ENCODE assay signal across 8 cellular contexts in the genomic region with DNA sequence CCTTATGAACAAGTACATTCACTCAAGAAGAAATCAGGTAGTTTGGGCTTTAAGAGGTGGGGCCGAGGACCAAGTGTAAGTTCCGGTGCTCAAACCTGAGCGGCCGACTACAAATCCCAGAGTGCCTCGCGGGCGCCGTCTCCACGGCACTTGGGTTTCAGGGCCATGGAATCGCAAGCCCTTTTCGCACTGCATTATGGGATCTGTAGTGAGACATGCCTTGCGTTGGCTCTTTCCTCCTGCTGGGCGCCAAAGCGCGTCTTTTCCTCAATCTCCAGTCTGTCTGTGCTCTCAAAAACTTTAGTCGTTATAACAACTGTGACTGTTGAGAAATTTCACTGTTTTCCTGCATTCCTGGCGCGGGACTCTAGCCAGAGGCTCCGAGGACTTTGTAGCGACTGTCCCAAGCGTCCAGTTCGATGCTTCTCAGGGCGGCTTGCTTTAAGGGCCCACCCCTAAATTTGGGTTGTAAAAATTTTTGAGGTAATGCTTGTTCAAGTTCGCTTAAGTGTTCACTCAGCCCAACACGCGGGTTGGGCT. TPM values are rescaled to one million over a fixed set of nuclear protein-coding genes. Genes with fewer than 3 reads are reported as not detected.
DNase-seq lines count a peak whose midpoint lies in the region; ATAC-seq and TF ChIP-seq lines count a peak whose summit lies in the region.

No MANE protein-coding gene starts in this region.

- no peaks in the 10 kb centered on the region for H3K9me3 Mint-ChIP-seq in activated CD4-positive, alpha-beta T cell treated with anti-CD3 and anti-CD28 coated beads for 36 hours (ENCODE audit: low read depth)

- DNase-seq in Ammon's horn (ENCODE audit: low spot score) (peak; percentile 99), NCI-H524 (lab: John Stamatoyannopoulos, UW) (peak; percentile 88 to 96), choroid plexus epithelial cell (ENCODE audit: low read depth) (peak; percentile 99), kidney epithelial cell (ENCODE audit: low read depth) (peak; percentile 95)
- DNase-seq in activated CD4-positive, alpha-beta T cell treated with anti-CD3 and anti-CD28 coated beads for 36 hours = peak; percentile 98
- peak; percentile 82 to 86 for DNase-seq in stimulated activated CD4-positive, alpha-beta T cell treated with anti-CD3 and anti-CD28 coated beads, Interleukin-15, amount 100 ng/mL, for 1 hour (ENCODE audit: low read depth in 1 of 2, low spot score in 1 of 2)

- no peaks in the 10 kb centered on the region for H3K27me3 Mint-ChIP-seq in activated CD4-positive, alpha-beta T cell treated with anti-CD3 and anti-CD28 coated beads for 36 hours

- H3K4me3 ChIP-seq in choroid plexus epithelial cell (ENCODE audit: low read depth, low read length) = peak overlapping the region; percentile 91
- peak overlapping the region; percentile 83 for H3K4me3 ChIP-seq in kidney epithelial cell (ENCODE audit: low read depth, low read length)

- CTCF ChIA-PET in activated CD4-positive, alpha-beta T cell treated with anti-CD3 and anti-CD28 coated beads for 36 hours (lab: Charles Lee) = interaction anchor here (1.0 to 1.5 kb wide), 3 partner anchors 17 to 907 kb away, joined by 3 to 5 read pairs (median 4); no protein-coding TSS in a partner anchor

- no peaks in the 10 kb centered on the region for H3K27me3 ChIP-seq in kidney epithelial cell (ENCODE audit: control insufficient read depth, insufficient read depth, low read length)

- H3K4me1 Mint-ChIP-seq in activated CD4-positive, alpha-beta T cell treated with anti-CD3 and anti-CD28 coated beads for 36 hours = peaks cover 55% of the 10 kb centered on the region

- intact Hi-C loops in activated CD4-positive, alpha-beta T cell treated with anti-CD3 and anti-CD28 coated beads for 36 hours (cut with DNase I, micrococcal nuclease) = loop anchor here (1.0 to 5.0 kb wide), 8 partner anchors 69 to 780 kb away; partner anchors contain the start of genes EFHC1 (in 2 of the 2), GCLC (in 2 of the 2), MCM3 (in 2 of the 2) and ELOVL5 (in 1 of the 2)

- peak overlapping the region; percentile 97 for H3K4me3 Mint-ChIP-seq in activated CD4-positive, alpha-beta T cell treated with anti-CD3 and anti-CD28 coated beads for 36 hours

- H3K27ac Mint-ChIP-seq in activated CD4-positive, alpha-beta T cell treated with anti-CD3 and anti-CD28 coated beads for 36 hours = peak overlapping the region; percentile 100

- TF ChIP-seq CTCF in choroid plexus epithelial cell (conservative IDR thresholded peaks at IDR 0.05; ENCODE audit: low read depth, low read length) (no peak), kidney epithelial cell (IDR thresholded peaks at IDR 0.05; ENCODE audit: insufficient read depth, low read length, poor library complexity, severe bottlenecking) (no peak)

- ATAC-seq in GM19324 (IDR thresholded peaks at IDR 0.05; ENCODE audit: low FRiP score, unreplicated experiment) (peak; percentile 80), HG03457 (IDR thresholded peaks at IDR 0.05; ENCODE audit: unreplicated experiment) (peak; percentile 73)
- ATAC-seq in activated CD4-positive, alpha-beta T cell treated with anti-CD3 and anti-CD28 coated beads for 36 hours = peak; percentile 84

- H3K36me3 Mint-ChIP-seq in activated CD4-positive, alpha-beta T cell treated with anti-CD3 and anti-CD28 coated beads for 36 hours (ENCODE audit: low read depth) = peaks cover 9% of the 10 kb centered on the region

- H3K36me3 ChIP-seq in kidney epithelial cell (ENCODE audit: control insufficient read depth, insufficient read depth, low read length) = no peaks in the 10 kb centered on the region

- POLR2A ChIA-PET in activated CD4-positive, alpha-beta T cell treated with anti-CD3 and anti-CD28 coated beads for 36 hours (lab: Charles Lee) = no interaction called here

RNA-seq across cellular contexts. Expression of gene FBXO9, which starts 0.4 kb away (rescaled TPM):
- 10 to 100 TPM; 51.2 to 58.7 TPM for total RNA-seq in activated CD4-positive, alpha-beta T cell treated with anti-CD3 and anti-CD28 coated beads for 36 hours
- total RNA-seq in kidney epithelial cell = 20.0 and 20.9 TPM in 2 replicates

RNA-seq across cellular contexts. Expression of gene CILK1, which starts 3.2 kb away (rescaled TPM):
- 1 to 10 TPM; 7.5 to 8.2 TPM for total RNA-seq in activated CD4-positive, alpha-beta T cell treated with anti-CD3 and anti-CD28 coated beads for 36 hours
- 9.5 and 10.1 TPM in 2 replicates for total RNA-seq in kidney epithelial cell

Comparison
In these comparisons a context has a peak if more than half of its experiments do, and no peak if none do; other contexts are left out.
1. Peak in every context shown above with its lines: DNase-seq, ATAC-seq and H3K4me3 ChIP-seq.